ENCODE assay signal across 16 cellular contexts in the genomic region with DNA sequence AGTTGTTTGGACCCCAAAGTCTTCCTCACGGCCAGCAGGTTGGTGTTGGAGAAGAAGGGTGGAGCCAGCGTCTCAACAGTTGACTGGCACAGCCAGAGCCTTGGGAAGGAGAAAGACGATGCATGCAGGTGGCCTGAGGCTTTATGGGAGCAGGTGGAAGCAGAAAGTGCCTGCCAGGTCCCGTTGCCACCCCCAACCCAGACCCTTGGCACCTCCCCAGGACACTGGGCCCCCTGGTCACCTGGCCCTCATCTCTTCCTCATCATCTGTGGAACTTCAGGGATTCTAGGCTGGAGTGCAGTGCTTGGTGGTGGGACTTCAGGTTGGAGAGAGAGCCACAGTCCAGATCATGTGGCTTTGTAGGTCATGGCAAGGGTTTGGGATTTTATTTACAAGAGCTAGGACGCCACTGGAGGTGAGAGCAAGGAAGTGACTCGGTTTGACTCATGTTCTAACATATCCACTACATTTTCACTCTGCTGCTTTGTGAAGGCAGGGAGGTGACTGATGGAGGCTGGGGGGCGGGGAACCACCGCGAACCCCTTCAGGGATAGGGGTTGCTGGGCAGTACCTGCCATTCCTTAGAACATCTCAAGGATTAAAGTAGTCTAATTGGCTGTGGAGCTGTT.
"Had no signal": no experiment of that assay in that cellular context is flagged by ENCODE, and none has a peak within 500 bp of the region (broad histone marks: within the 10 kb centered on the region; RNA-seq: fewer than 3 reads in every experiment).

No MANE protein-coding gene starts in this region.

- H3K4me3 ChIP-seq: gastroesophageal sphincter, heart right ventricle, mucosa of descending colon, right lobe of liver had no signal

- H3K27ac Mint-ChIP-seq: dendritic cell treated with granulocyte-macrophage colony-stimulating factor and Interleukin-4, amounts not matched to agents 40 ng/mL and 50 ng/mL, for 4 days; naive thymus-derived CD4-positive, alpha-beta T cell; progenitor cell of endocrine pancreas; T-cell had no signal

- H3K27me3 Mint-ChIP-seq: dendritic cell treated with granulocyte-macrophage colony-stimulating factor and Interleukin-4, amounts not matched to agents 40 ng/mL and 50 ng/mL, for 4 days; naive thymus-derived CD4-positive, alpha-beta T cell; progenitor cell of endocrine pancreas; T-cell had no signal

- ATAC-seq: activated CD4-positive, CD25-positive, alpha-beta regulatory T cell treated with anti-CD3 and anti-CD28 coated beads, Interleukin-2, amount 50 U/mL, for 24 hours; gastroesophageal sphincter; left lobe of liver; mucosa of descending colon; naive thymus-derived CD4-positive, alpha-beta T cell; right lobe of liver; T-cell had no signal

- DNase-seq: activated naive CD4-positive, alpha-beta T cell treated with Interleukin-2 at 50 U/mL for 16 hours; activated T-cell treated with anti-CD3 and anti-CD28 coated beads for 4 hours; anterior cingulate cortex; effector memory CD4-positive, alpha-beta T cell; erythroblast; heart right ventricle; mucosa of descending colon; naive thymus-derived CD4-positive, alpha-beta T cell; right lobe of liver; T-cell; T-helper 9 cell had no signal

- H3K4me3 Mint-ChIP-seq: dendritic cell treated with granulocyte-macrophage colony-stimulating factor and Interleukin-4, amounts not matched to agents 40 ng/mL and 50 ng/mL, for 4 days; naive thymus-derived CD4-positive, alpha-beta T cell; T-cell had no signal

- H3K36me3 Mint-ChIP-seq: naive thymus-derived CD4-positive, alpha-beta T cell; T-cell had no signal

- H3K9me3 Mint-ChIP-seq: dendritic cell treated with granulocyte-macrophage colony-stimulating factor and Interleukin-4, amounts not matched to agents 40 ng/mL and 50 ng/mL, for 4 days; naive thymus-derived CD4-positive, alpha-beta T cell; T-cell had no signal

- H3K4me1 Mint-ChIP-seq: naive thymus-derived CD4-positive, alpha-beta T cell; T-cell had no signal
